ENCODE assay signal across 10 cellular contexts in genomic region chr11:69915151-69915500, GRCh38.
DNase-seq lines count a peak whose midpoint lies in the region; ATAC-seq and TF ChIP-seq lines count a peak whose summit lies in the region.
"Had no signal": no experiment of that assay in that cellular context is flagged by ENCODE, and none has a peak within 500 bp of the region (broad histone marks: within the 10 kb centered on the region; RNA-seq: fewer than 3 reads in every experiment).

No MANE protein-coding gene starts in this region.

- H3K36me3 ChIP-seq in IMR-90 (ENCODE audit: control insufficient read depth, insufficient read depth, low read length) (no peaks in the 10 kb centered on the region), body of pancreas (replicated peaks in 1 of 2; ENCODE audit: insufficient read depth in 1 of 2, low read depth in 2 of 2) (no peaks in the 10 kb centered on the region), thyroid gland (no peaks in the 10 kb centered on the region)

- peak overlapping the region; percentile 81 for H3K4ac ChIP-seq in IMR-90 (ENCODE audit: low read depth, low read length)

- ATAC-seq in IMR-90 (ENCODE audit: low read depth) (peak; percentile 5; the same call in 1 of the 2 replicates), body of pancreas (no peak), GM18858 (IDR thresholded peaks at IDR 0.05; ENCODE audit: unreplicated experiment) (no peak)
- ATAC-seq in activated T-helper 17 cell treated with anti-CD3 and anti-CD28 coated beads, Interleukin-2, amount 50 U/mL, for 72 hours (replicated peaks), result no peak

- H3K27ac ChIP-seq in IMR-90 (ENCODE audit: insufficient read depth, low read length) (peak overlapping the region; percentile 16; the same call in 1 of the 2 replicates), body of pancreas (peak overlapping the region; percentile 53 to 88 (median 81)), layer of hippocampus (ENCODE audit: low read depth, low read length) (peak overlapping the region; percentile 15), thyroid gland (peak overlapping the region in 2 of 3 donors; percentile 65 to 80)

- peak overlapping the region; percentile 99 for H2BK120ac ChIP-seq in IMR-90 (ENCODE audit: low read depth, low read length)

- intact Hi-C loops in IMR-90 (cut with micrococcal nuclease) (loop anchor here (1.0 to 5.0 kb wide), 3 partner anchors 162 to 281 kb away; partner anchors contain the start of gene ANO1), body of pancreas (cut with DNase I) (no loop called here), thyroid gland (cut with DNase I) (no loop called here)

- H2BK15ac ChIP-seq in IMR-90 (ENCODE audit: low read depth, low read length), result peak overlapping the region; percentile 85; the same call in 1 of the 3 replicates

- peaks cover 28% of the 10 kb centered on the region for H3K27me3 Mint-ChIP-seq in activated T-helper 17 cell treated with anti-CD3 and anti-CD28 coated beads, Interleukin-2, amount 50 U/mL, for 72 hours

- no peaks in the 10 kb centered on the region for H3K79me1 ChIP-seq in IMR-90 (ENCODE audit: low read depth in 1 of 2, low read length in 2 of 2)

- H3K9me1 ChIP-seq in IMR-90 (ENCODE audit: insufficient read depth, low read length), result no peaks in the 10 kb centered on the region

- TF ChIP-seq POLR2A in IMR-90 (IDR thresholded peaks at IDR 0.05; ENCODE audit: low read depth, low read length), result no peak
- no peak for TF ChIP-seq POLR2A in body of pancreas (IDR thresholded peaks at IDR 0.05)
- no peak for TF ChIP-seq POLR2A in thyroid gland (IDR thresholded peaks at IDR 0.05)

- no peak overlapping the region for H3K27ac Mint-ChIP-seq in activated T-helper 17 cell treated with anti-CD3 and anti-CD28 coated beads, Interleukin-2, amount 50 U/mL, for 72 hours
- H3K27ac Mint-ChIP-seq: H9; stimulated activated naive CD8-positive, alpha-beta T cell treated with anti-CD3 and anti-CD28 coated beads, Interleukin-15, Interleukin-2, amounts not matched to agents 100 ng/mL and 50 ng/mL, for 24 hours had no signal

- peak overlapping the region; percentile 89 for H2BK20ac ChIP-seq in IMR-90 (ENCODE audit: low read depth, low read length)

- peak overlapping the region; percentile 42 for H3K14ac ChIP-seq in IMR-90 (replicated peaks; ENCODE audit: low read depth, low read length)

- H4K5ac ChIP-seq in IMR-90 (ENCODE audit: low read depth, low read length), result 0 out of 2 replicates have a peak overlapping the region, but pooled peaks have one; percentile 29

- H3K4me1 ChIP-seq in IMR-90 (ENCODE audit: control insufficient read depth, insufficient read depth, low read length), result peaks cover 7% of the 10 kb centered on the region
- peaks cover 53% of the 10 kb centered on the region for H3K4me1 ChIP-seq in body of pancreas
- H3K4me1 ChIP-seq in thyroid gland, result peaks cover 0 to 23% of the 10 kb centered on the region in 2 donors

- peak overlapping the region; percentile 66 for H4K91ac ChIP-seq in IMR-90 (ENCODE audit: insufficient read depth, low read depth, low read length)

- H3K9ac ChIP-seq in IMR-90 (ENCODE audit: low read depth, low read length), result no peak overlapping the region; the same call in 1 of the 2 replicates

- DNase-seq in IMR-90, result peak; percentile 62
- DNase-seq in body of pancreas, result no peak
- no peak for DNase-seq in thyroid gland
- DNase-seq in NK-92 (lab: John Stamatoyannopoulos, UW; ENCODE audit: unreplicated experiment), result no peak
- DNase-seq: NCI-H510A had no signal

- BruUV-seq in IMR-90 (replicated peaks; lab: Mats Ljungman, UMichigan), result no TSS peak

- no peaks in the 10 kb centered on the region for H3K27me3 ChIP-seq in IMR-90 (ENCODE audit: control insufficient read depth, insufficient read depth, low read length)
- peaks cover 0 to 7% of the 10 kb centered on the region in 2 donors for H3K27me3 ChIP-seq in body of pancreas
- peaks cover 6% of the 10 kb centered on the region for H3K27me3 ChIP-seq in layer of hippocampus (ENCODE audit: control insufficient read depth, insufficient read depth, low read length)
- H3K27me3 ChIP-seq in thyroid gland, result no peaks in the 10 kb centered on the region

- peak overlapping the region; percentile 49; the same call in 1 of the 2 replicates for H3K23ac ChIP-seq in IMR-90 (ENCODE audit: low read depth, low read length)

- H3K4me3 ChIP-seq in IMR-90 (ENCODE audit: insufficient read depth, low read depth, low read length) (no peak overlapping the region), body of pancreas (no peak overlapping the region), thyroid gland (replicated peaks in 1 of 3) (no peak overlapping the region)

- H3K56ac ChIP-seq in IMR-90 (ENCODE audit: extremely low read depth, insufficient read depth, low read length), result no peak overlapping the region

- TF ChIP-seq RAD21 in IMR-90 (IDR thresholded peaks at IDR 0.05; ENCODE audit: low read length), result no peak

- H2AK5ac ChIP-seq in IMR-90 (ENCODE audit: low read depth, low read length), result peak overlapping the region; percentile 91; the same call in 1 of the 2 replicates

- dilution Hi-C loops in IMR-90 (cut with HindIII; ENCODE audit: low sequenced_read_pairs, unreplicated experiment), result loop anchor here (25.0 kb wide), 1 partner anchor 247 kb away; no protein-coding TSS in a partner anchor

- no peak overlapping the region for H3K4me3 Mint-ChIP-seq in activated T-helper 17 cell treated with anti-CD3 and anti-CD28 coated beads, Interleukin-2, amount 50 U/mL, for 72 hours
- H3K4me3 Mint-ChIP-seq: H9; stimulated activated naive CD8-positive, alpha-beta T cell treated with anti-CD3 and anti-CD28 coated beads, Interleukin-15, Interleukin-2, amounts not matched to agents 100 ng/mL and 50 ng/mL, for 24 hours had no signal

- H4K20me1 ChIP-seq in IMR-90 (ENCODE audit: insufficient read depth, low read length), result no peaks in the 10 kb centered on the region

- POLR2A ChIA-PET in IMR-90 (lab: Charles Lee; ENCODE audit: unreplicated experiment), result no interaction called here

- no peaks in the 10 kb centered on the region for H3K36me3 Mint-ChIP-seq in activated T-helper 17 cell treated with anti-CD3 and anti-CD28 coated beads, Interleukin-2, amount 50 U/mL, for 72 hours (ENCODE audit: low read depth)

- in situ Hi-C loops in IMR-90 (cut with MboI; ENCODE audit: low sequenced_read_pairs), result no loop called here

- CTCF ChIA-PET in IMR-90 (lab: Yijun Ruan, JAX), result interaction anchor here (1.1 to 1.8 kb wide), 2 partner anchors 15 to 277 kb away, joined by 4 to 5 read pairs; no protein-coding TSS in a partner anchor

- peak overlapping the region; percentile 15 for H2BK5ac ChIP-seq in IMR-90 (ENCODE audit: low read depth, low read length, poor library complexity, severe bottlenecking)

- H4K8ac ChIP-seq in IMR-90 (ENCODE audit: low read depth in 2 of 2, low read length in 2 of 2), result peak overlapping the region; percentile 82 to 89; a peak in 2 of 4 replicates

- peaks cover 9% of the 10 kb centered on the region for H3K4me1 Mint-ChIP-seq in activated T-helper 17 cell treated with anti-CD3 and anti-CD28 coated beads, Interleukin-2, amount 50 U/mL, for 72 hours

- WGBS in IMR-90 (ENCODE audit: extremely low coverage in 2 of 2, insufficient read length in 1 of 2), 2 experiments, result 27% methylated on average over 6 of the region's 6 CpGs; no CpG with 5 or more reads in 1 of the 2 experiments
- 30 to 44% methylated on average over 6 of the region's 6 CpGs for WGBS in body of pancreas, 2 donors
- 34 to 42% methylated on average over 6 of the region's 6 CpGs for WGBS in thyroid gland, 2 donors

- H2AK9ac ChIP-seq in IMR-90 (replicated peaks; ENCODE audit: low read depth, low read length, poor library complexity), result peak overlapping the region; percentile 99

- H3K9me3 ChIP-seq in IMR-90 (ENCODE audit: control insufficient read depth, insufficient read depth, low read length), result no peaks in the 10 kb centered on the region
- no peaks in the 10 kb centered on the region for H3K9me3 ChIP-seq in body of pancreas
- no peaks in the 10 kb centered on the region for H3K9me3 ChIP-seq in thyroid gland

- H3K18ac ChIP-seq in IMR-90 (ENCODE audit: low read depth, low read length), result no peak overlapping the region

- no peaks in the 10 kb centered on the region for H3K9me3 Mint-ChIP-seq in activated T-helper 17 cell treated with anti-CD3 and anti-CD28 coated beads, Interleukin-2, amount 50 U/mL, for 72 hours
- H3K9me3 Mint-ChIP-seq: stimulated activated naive CD8-positive, alpha-beta T cell treated with anti-CD3 and anti-CD28 coated beads, Interleukin-15, Interleukin-2, amounts not matched to agents 100 ng/mL and 50 ng/mL, for 24 hours had no signal

- H3K4me2 ChIP-seq in IMR-90 (ENCODE audit: low read depth, low read length), result peak overlapping the region; percentile 16; the same call in 1 of the 2 replicates

- H2AFZ ChIP-seq in IMR-90 (replicated peaks; ENCODE audit: low read length, poor library complexity), result peak overlapping the region; percentile 96

- no peak for TF ChIP-seq CTCF in IMR-90 (conservative IDR thresholded peaks at IDR 0.05; ENCODE audit: low read depth, low read length)
- TF ChIP-seq CTCF in body of pancreas (IDR thresholded peaks at IDR 0.05), result no peak
- TF ChIP-seq CTCF in thyroid gland (IDR thresholded peaks at IDR 0.05), result no peak

TF ChIP-seq in IMR-90, 13 proteins besides CTCF, POLR2A, EP300 and RAD21:
- TF ChIP-seq MXI1 (IDR thresholded peaks at IDR 0.05; ENCODE audit: borderline replicate concordance, low read depth, low read length), result no peak
- TF ChIP-seq FOS (IDR thresholded peaks at IDR 0.05; ENCODE audit: low read depth, low read length), result peak; percentile 67; the same call in 1 of the 2 replicates

Comparison
In these comparisons a context has a peak if more than half of its experiments do, and no peak if none do; other contexts are left out.
1. H3K27ac ChIP-seq: peak in every context shown above with its lines; median percentile 81 in body of pancreas; 72 in thyroid gland; 16 in IMR-90; 15 in layer of hippocampus.